29 cellular contexts compared by ENCODE assay signal in the genomic region with DNA sequence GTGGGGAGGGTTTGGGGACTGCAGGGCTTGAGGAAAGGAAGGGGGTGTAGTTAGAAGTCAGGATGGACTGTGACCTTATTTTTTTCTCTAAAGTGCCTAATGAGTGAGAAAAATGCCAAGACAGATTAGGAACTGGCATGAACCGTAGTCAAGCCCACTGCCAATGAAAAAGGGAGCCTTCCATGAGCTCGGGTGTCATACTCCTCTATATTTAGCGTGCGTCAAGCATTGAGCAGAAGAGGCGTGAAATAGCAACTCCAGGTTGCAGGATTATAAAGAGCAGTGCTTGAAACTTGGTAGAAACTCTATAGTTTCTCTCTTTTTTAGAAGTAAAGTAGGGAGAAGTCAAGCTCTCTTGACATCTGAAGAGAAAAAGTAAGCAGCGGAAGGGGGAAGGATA. TPM values are rescaled to one million over a fixed set of nuclear protein-coding genes. Genes with fewer than 3 reads are reported as not detected.
DNase-seq lines count a peak whose midpoint lies in the region; ATAC-seq, FAIRE-seq and TF ChIP-seq lines count a peak whose summit lies in the region.
"Had no signal": no experiment of that assay in that cellular context is flagged by ENCODE, and none has a peak within 500 bp of the region (broad histone marks: within the 10 kb centered on the region; RNA-seq: fewer than 3 reads in every experiment).

No MANE protein-coding gene starts in this region.

- H3K4me1 Mint-ChIP-seq in nephron progenitor cell = peaks cover 79% of the 10 kb centered on the region
- H3K4me1 Mint-ChIP-seq: activated CD4-positive, alpha-beta memory T cell treated with anti-CD3 and anti-CD28 coated beads, Interleukin-2, amount 10 ng/mL, durations not matched to agents 7 days and 5 days had no signal

- H3K27me3 ChIP-seq in SJCRH30 = no peaks in the 10 kb centered on the region
- H3K27me3 ChIP-seq in gastroesophageal sphincter = no peaks in the 10 kb centered on the region
- H3K27me3 ChIP-seq in tibial artery = no peaks in the 10 kb centered on the region
- H3K27me3 ChIP-seq: BLaER1, neural progenitor cell, upper lobe of left lung had no signal

- intact Hi-C loops in tibial artery (cut with DNase I; ENCODE audit: low total_unique reads) = no loop called here

- H3K4me3 ChIP-seq in SJCRH30 = peak overlapping the region; percentile 65
- H3K4me3 ChIP-seq in gastroesophageal sphincter = peak overlapping the region; percentile 52 to 54
- peak overlapping the region; percentile 57 to 58 for H3K4me3 ChIP-seq in tibial artery
- H3K4me3 ChIP-seq: BLaER1, neural progenitor cell, upper lobe of left lung had no signal

- H3K4me1 ChIP-seq in SJCRH30 (peaks cover 27% of the 10 kb centered on the region), gastroesophageal sphincter (peaks cover 0 to 68% (median 3%) of the 10 kb centered on the region in 3 donors), tibial artery (peaks cover 0 to 31% (median 14%) of the 10 kb centered on the region in 4 donors)
- H3K4me1 ChIP-seq: BLaER1, upper lobe of left lung had no signal

- peak overlapping the region; percentile 53 for H3K27ac ChIP-seq in SJCRH30
- peak overlapping the region; percentile 81 to 87 (median 82) for H3K27ac ChIP-seq in gastroesophageal sphincter
- peak overlapping the region; percentile 71 to 85 for H3K27ac ChIP-seq in tibial artery
- H3K27ac ChIP-seq: BLaER1, neural progenitor cell, upper lobe of left lung had no signal

- H3K9me3 ChIP-seq in SJCRH30 (replicated peaks) (no peaks in the 10 kb centered on the region), gastroesophageal sphincter (no peaks in the 10 kb centered on the region), tibial artery (no peaks in the 10 kb centered on the region)
- H3K9me3 ChIP-seq: BLaER1, upper lobe of left lung had no signal

- DNase-seq in SJCRH30 (no peak), nephron progenitor cell (no peak), tibial artery (no peak), hippocampal formation (lab: John Stamatoyannopoulos, UW) (no peak), NCI-H146 (lab: John Stamatoyannopoulos, UW) (no peak), D721Med (ENCODE audit: insufficient read length, low spot score) (no peak), NCI-H2107 treated with DMSO at 0.1 percent for 48 hours (lab: John Stamatoyannopoulos, UW; ENCODE audit: unreplicated experiment) (no peak)
- DNase-seq: activated CD4-positive, alpha-beta memory T cell treated with anti-CD3 and anti-CD28 coated beads, Interleukin-2, amount 10 ng/mL, durations not matched to agents 7 days and 5 days; activated naive CD4-positive, alpha-beta T cell treated with anti-CD3 and anti-CD28 coated beads for 36 hours; activated T-cell treated with anti-CD3 and anti-CD28 coated beads, Interleukin-2, amount 50 U/mL, for 24 hours; H9; kidney glomerular epithelial cell; NCI-H1436 treated with DMSO at 0.1 percent for 48 hours; NCI-H774; retina; SIG-M5; stimulated activated CD4-positive, alpha-beta T cell treated with anti-CD3 and anti-CD28 coated beads, Interleukin-1b, Interleukin-23, amount 100 ng/mL, for 48 hours; stimulated activated naive CD4-positive, alpha-beta T cell treated with Interleukin-2 at 50 U/mL for 16 hours; T-helper 2 cell; upper lobe of left lung had no signal

- H3K4me3 Mint-ChIP-seq in nephron progenitor cell = peak overlapping the region; percentile 21
- H3K4me3 Mint-ChIP-seq: activated CD4-positive, alpha-beta memory T cell treated with anti-CD3 and anti-CD28 coated beads, Interleukin-2, amount 10 ng/mL, durations not matched to agents 7 days and 5 days; activated naive CD4-positive, alpha-beta T cell treated with anti-CD3 and anti-CD28 coated beads for 36 hours; activated T-cell treated with anti-CD3 and anti-CD28 coated beads, Interleukin-2, amount 50 U/mL, for 24 hours; H9; neural progenitor cell; WTC11 had no signal

- H3K27me3 Mint-ChIP-seq in nephron progenitor cell (ENCODE audit: low read depth, poor library complexity) = no peaks in the 10 kb centered on the region

- H3K9me3 Mint-ChIP-seq in nephron progenitor cell = peaks cover 4% of the 10 kb centered on the region
- H3K9me3 Mint-ChIP-seq: activated CD4-positive, alpha-beta memory T cell treated with anti-CD3 and anti-CD28 coated beads, Interleukin-2, amount 10 ng/mL, durations not matched to agents 7 days and 5 days; activated naive CD4-positive, alpha-beta T cell treated with anti-CD3 and anti-CD28 coated beads for 36 hours; activated T-cell treated with anti-CD3 and anti-CD28 coated beads, Interleukin-2, amount 50 U/mL, for 24 hours; H9 had no signal

- FAIRE-seq in D721Med (lab: Jason Lieb, UNC) = no peak
- FAIRE-seq: colon, G401.6, GM19239, HepG2 had no signal

- TF ChIP-seq CTCF in gastroesophageal sphincter (IDR thresholded peaks at IDR 0.05) (no peak), nephron progenitor cell (IDR thresholded peaks at IDR 0.05) (no peak), tibial artery (IDR thresholded peaks at IDR 0.05) (no peak), D721Med (IDR thresholded peaks at IDR 0.05; ENCODE audit: insufficient read depth, missing control alignments) (no peak)

- H3K36me3 ChIP-seq in SJCRH30 = peaks cover 5% of the 10 kb centered on the region; the same call in 1 of the 2 replicates
- H3K36me3 ChIP-seq in gastroesophageal sphincter = peaks cover 0 to 7% of the 10 kb centered on the region in 2 donors
- H3K36me3 ChIP-seq in tibial artery = no peaks in the 10 kb centered on the region
- H3K36me3 ChIP-seq: BLaER1, neural progenitor cell, upper lobe of left lung had no signal

- TF ChIP-seq EP300 in gastroesophageal sphincter (IDR thresholded peaks at IDR 0.05) = no peak

- no peak overlapping the region for H3K27ac Mint-ChIP-seq in nephron progenitor cell
- H3K27ac Mint-ChIP-seq: activated CD4-positive, alpha-beta memory T cell treated with anti-CD3 and anti-CD28 coated beads, Interleukin-2, amount 10 ng/mL, durations not matched to agents 7 days and 5 days; activated naive CD4-positive, alpha-beta T cell treated with anti-CD3 and anti-CD28 coated beads for 36 hours; activated T-cell treated with anti-CD3 and anti-CD28 coated beads, Interleukin-2, amount 50 U/mL, for 24 hours; H9; neural progenitor cell; WTC11 had no signal

- no peak for ATAC-seq in gastroesophageal sphincter
- ATAC-seq: HepG2, WTC11 had no signal

- no peaks in the 10 kb centered on the region for H3K36me3 Mint-ChIP-seq in nephron progenitor cell (ENCODE audit: low read depth)
- H3K36me3 Mint-ChIP-seq: neural progenitor cell, WTC11 had no signal

- TF ChIP-seq POLR2A in gastroesophageal sphincter (IDR thresholded peaks at IDR 0.05) = no peak

- WGBS in gastroesophageal sphincter (ENCODE audit: low coverage in 1 of 2), 2 donors = 28 to 30% methylated on average over 6 of the region's 6 CpGs

RNA-seq across cellular contexts. Expression of gene SGCD, which starts 1.8 kb away (rescaled TPM):
- 5.3 and 5.8 TPM in 2 replicates for total RNA-seq in SJCRH30 (2014; rRNA removed; shearing (Covaris generic))
- 10 to 100 TPM in 3 of 4 donors, 1 to 10 TPM in 1; 8.8 to 61.3 (median 33.7) TPM for total RNA-seq in gastroesophageal sphincter
- total RNA-seq: activated CD4-positive, alpha-beta memory T cell treated with anti-CD3 and anti-CD28 coated beads, Interleukin-2, amount 10 ng/mL, durations not matched to agents 7 days and 5 days; activated naive CD4-positive, alpha-beta T cell treated with anti-CD3 and anti-CD28 coated beads for 36 hours; HepG2; OCI-LY7 had no signal
